ENCODE assay signal across 8 cellular contexts in genomic region chr3:182212479-182213076, GRCh38.
A peak's percentile ranks its signal among the peaks of the same experiment; 100 is the strongest.
DNase-seq lines count a peak whose midpoint lies in the region; ATAC-seq and TF ChIP-seq lines count a peak whose summit lies in the region.

No MANE protein-coding gene starts in this region.

- no peaks in the 10 kb centered on the region for H3K79me2 ChIP-seq in mesendoderm (ENCODE audit: control insufficient read depth, insufficient read depth, low read length)

- H3K27ac ChIP-seq in brain microvascular endothelial cell: no peak overlapping the region
- H3K27ac ChIP-seq in mesendoderm (ENCODE audit: low read depth, low read length): no peak overlapping the region

- H3K23ac ChIP-seq in mesendoderm (ENCODE audit: low read length): no peak overlapping the region

- H3K79me1 ChIP-seq in mesendoderm (ENCODE audit: low read length): no peaks in the 10 kb centered on the region

- no peak overlapping the region for H2BK120ac ChIP-seq in mesendoderm (ENCODE audit: low read depth, low read length)

- H2AK5ac ChIP-seq in mesendoderm (ENCODE audit: low read length): no peak overlapping the region

- no peaks in the 10 kb centered on the region for H3K36me3 Mint-ChIP-seq in T-helper 2 cell treated with Interferon-gamma antibody and Interleukin-4, amounts not matched to agents 5 μg/mL and 100 μg/mL, for 36 hours (ENCODE audit: low read depth)

- no peaks in the 10 kb centered on the region for H3K9me3 Mint-ChIP-seq in T-helper 2 cell treated with Interferon-gamma antibody and Interleukin-4, amounts not matched to agents 5 μg/mL and 100 μg/mL, for 36 hours

- ATAC-seq in HG03045 (IDR thresholded peaks at IDR 0.05; ENCODE audit: unreplicated experiment): no peak

- WGBS in mesendoderm (ENCODE audit: extremely low coverage, insufficient coverage, low lambda C conversion rate): no CpG with 5 or more reads among the region's 4 CpGs

- no peak overlapping the region for H3K4me2 ChIP-seq in mesendoderm (ENCODE audit: low read length)

- H3K36me3 ChIP-seq in brain microvascular endothelial cell (replicated peaks) (no peaks in the 10 kb centered on the region), mesendoderm (ENCODE audit: control insufficient read depth, insufficient read depth, low read length) (no peaks in the 10 kb centered on the region)

- peaks cover 3% of the 10 kb centered on the region for H3K4me1 ChIP-seq in mesendoderm (ENCODE audit: control insufficient read depth, low read depth, low read length)

- no peaks in the 10 kb centered on the region for H3K27me3 Mint-ChIP-seq in T-helper 2 cell treated with Interferon-gamma antibody and Interleukin-4, amounts not matched to agents 5 μg/mL and 100 μg/mL, for 36 hours (ENCODE audit: low read depth)

- H4K5ac ChIP-seq in mesendoderm (ENCODE audit: low read length): no peak overlapping the region

- no peak overlapping the region for H4K8ac ChIP-seq in mesendoderm (ENCODE audit: low read depth, low read length)

- no peak overlapping the region for H3K56ac ChIP-seq in mesendoderm (ENCODE audit: low read length)

- no peak overlapping the region for H2BK5ac ChIP-seq in mesendoderm (ENCODE audit: low read length)

- no peak overlapping the region for H3K27ac Mint-ChIP-seq in T-helper 2 cell treated with Interferon-gamma antibody and Interleukin-4, amounts not matched to agents 5 μg/mL and 100 μg/mL, for 36 hours

- in situ Hi-C loops in brain microvascular endothelial cell (cut with HindIII; ENCODE audit: low pct_ligation_motif_present, low sequenced_read_pairs): no loop called here

- H3K4me1 Mint-ChIP-seq in T-helper 2 cell treated with Interferon-gamma antibody and Interleukin-4, amounts not matched to agents 5 μg/mL and 100 μg/mL, for 36 hours (ENCODE audit: low read depth): no peaks in the 10 kb centered on the region

- no peak for TF ChIP-seq CTCF in brain microvascular endothelial cell (IDR thresholded peaks at IDR 0.05; ENCODE audit: low read depth, low read length, missing control alignments)

- DNase-seq in ELF-1 (ENCODE audit: low read depth, low spot score) (peak; percentile 20), NCI-H2171 (lab: John Stamatoyannopoulos, UW) (peak; percentile 48), brain microvascular endothelial cell (peak; percentile 1), mesendoderm (peak; percentile 89), RPMI8226 (no peak)
- DNase-seq in T-helper 2 cell treated with Interferon-gamma antibody and Interleukin-4, amounts not matched to agents 5 μg/mL and 100 μg/mL, for 36 hours (ENCODE audit: low spot score): no peak
- DNase-seq in stimulated activated CD4-positive, alpha-beta T cell treated with anti-CD3 and anti-CD28 coated beads, Interleukin-15, amount 100 ng/mL, for 24 hours: no peak

- no peak overlapping the region for H3K4ac ChIP-seq in mesendoderm (ENCODE audit: low read depth, low read length)

- no peaks in the 10 kb centered on the region for H3K27me3 ChIP-seq in brain microvascular endothelial cell (replicated peaks)
- H3K27me3 ChIP-seq in mesendoderm (ENCODE audit: insufficient read depth, low read length, poor library complexity): no peaks in the 10 kb centered on the region

- no peak overlapping the region for H2BK15ac ChIP-seq in mesendoderm (replicated peaks; ENCODE audit: low read depth)

- H3K9ac ChIP-seq in mesendoderm (ENCODE audit: low read length): no peak overlapping the region

- H3K4me3 Mint-ChIP-seq in T-helper 2 cell treated with Interferon-gamma antibody and Interleukin-4, amounts not matched to agents 5 μg/mL and 100 μg/mL, for 36 hours: no peak overlapping the region

- H3K4me3 ChIP-seq in brain microvascular endothelial cell (ENCODE audit: low read depth, low read length) (no peak overlapping the region), mesendoderm (ENCODE audit: low read length) (no peak overlapping the region)

- H3K18ac ChIP-seq in mesendoderm (ENCODE audit: low read length): no peak overlapping the region

Comparison
In these comparisons a context has a peak if more than half of its experiments do, and no peak if none do; other contexts are left out.
1. DNase-seq: peak in ELF-1 (single experiment), NCI-H2171 (single experiment), brain microvascular endothelial cell (single experiment) and mesendoderm (single experiment); none in T-helper 2 cell treated with Interferon-gamma antibody and Interleukin-4, amounts not matched to agents 5 μg/mL and 100 μg/mL, for 36 hours (single experiment), stimulated activated CD4-positive, alpha-beta T cell treated with anti-CD3 and anti-CD28 coated beads, Interleukin-15, amount 100 ng/mL, for 24 hours (single experiment) and RPMI8226 (single experiment).